In the genomic region with DNA sequence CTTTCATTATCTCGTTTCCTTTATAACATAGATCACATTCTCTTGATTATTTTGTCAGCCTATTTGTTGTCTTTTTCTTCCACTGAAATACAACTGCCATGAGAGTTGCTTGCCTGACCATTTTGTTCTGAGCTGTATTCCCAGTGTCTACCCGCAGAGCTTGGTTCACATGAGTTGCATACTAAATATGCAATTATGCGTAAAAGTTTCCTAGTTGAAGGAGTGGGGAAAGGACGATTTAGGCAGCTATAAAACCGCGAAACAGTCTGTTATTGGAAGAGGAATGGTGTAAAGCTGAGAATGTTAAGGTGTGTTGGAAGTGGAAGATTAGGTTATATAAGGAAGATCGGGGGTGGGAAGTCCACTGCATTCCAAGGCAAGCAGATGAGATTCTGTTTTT, we compare ENCODE assay signal across 22 cellular contexts.
"Had no signal": no experiment of that assay in that cellular context is flagged by ENCODE, and none has a peak within 500 bp of the region (broad histone marks: within the 10 kb centered on the region; RNA-seq: fewer than 3 reads in every experiment).

No MANE protein-coding gene starts in this region.

- H3K27ac Mint-ChIP-seq: activated CD4-positive, alpha-beta memory T cell treated with anti-CD3 and anti-CD28 coated beads, Interleukin-2, amount 10 ng/mL, durations not matched to agents 7 days and 5 days; activated CD8-positive, alpha-beta memory T cell treated with anti-CD3 and anti-CD28 coated beads, Interleukin-2, amount 10 ng/mL, durations not matched to agents 7 days and 5 days; nephron; stimulated activated naive CD8-positive, alpha-beta T cell treated with anti-CD3 and anti-CD28 coated beads, Interleukin-15, amount 100 ng/mL, for 72 hours had no signal

- ATAC-seq: activated CD8-positive, alpha-beta memory T cell treated with anti-CD3 and anti-CD28 coated beads, Interleukin-2, amount 10 ng/mL, durations not matched to agents 7 days and 5 days; effector memory CD8-positive, alpha-beta T cell; left lung; SK-N-SH treated with all-trans-retinoic acid at 6 μM for 48 hours; stimulated activated naive CD8-positive, alpha-beta T cell treated with anti-CD3 and anti-CD28 coated beads, Interleukin-15, amount 100 ng/mL, for 72 hours; T-cell had no signal

- H3K4me3 Mint-ChIP-seq: activated CD4-positive, alpha-beta memory T cell treated with anti-CD3 and anti-CD28 coated beads, Interleukin-2, amount 10 ng/mL, durations not matched to agents 7 days and 5 days; activated CD8-positive, alpha-beta memory T cell treated with anti-CD3 and anti-CD28 coated beads, Interleukin-2, amount 10 ng/mL, durations not matched to agents 7 days and 5 days; effector memory CD8-positive, alpha-beta T cell; nephron; T-cell had no signal

- H3K27ac ChIP-seq: adrenal gland, left lung, upper lobe of left lung had no signal

- DNase-seq: activated CD4-positive, alpha-beta memory T cell treated with anti-CD3 and anti-CD28 coated beads, Interleukin-2, amount 10 ng/mL, durations not matched to agents 7 days and 5 days; activated CD4-positive, alpha-beta T cell treated with anti-CD3 and anti-CD28 coated beads for 48 hours; activated CD4-positive, CD25-positive, alpha-beta regulatory T cell; activated CD8-positive, alpha-beta memory T cell treated with anti-CD3 and anti-CD28 coated beads, Interleukin-2, amount 10 ng/mL, durations not matched to agents 7 days and 5 days; activated effector memory CD4-positive, alpha-beta T cell treated with anti-CD3 and anti-CD28 coated beads, Interleukin-2, amount 50 U/mL, for 16 hours; activated naive CD4-positive, alpha-beta T cell treated with anti-CD3 and anti-CD28 coated beads, Interleukin-2, amount 50 U/mL, for 16 hours; activated T-cell treated with anti-CD3 and anti-CD28 coated beads, Interleukin-2, amount 50 U/mL, for 48 hours; adrenal gland; effector memory CD8-positive, alpha-beta T cell; foreskin fibroblast; islet precursor cell; left lung; mammary epithelial cell; SIG-M5; stimulated activated CD4-positive, alpha-beta T cell treated with anti-CD3 and anti-CD28 coated beads, Interleukin-12 subunit alpha, Interleukin-12 subunit beta, amount 100 ng/mL, for 4 hours; stimulated activated CD4-positive, alpha-beta T cell treated with anti-CD3 and anti-CD28 coated beads, Interleukin-1b, Interleukin-23, amount 100 ng/mL, for 48 hours; stimulated activated naive CD8-positive, alpha-beta T cell treated with anti-CD3 and anti-CD28 coated beads, Interleukin-15, amount 100 ng/mL, for 72 hours; T-cell; T-helper 9 cell; upper lobe of left lung had no signal

- H3K27me3 Mint-ChIP-seq: activated CD4-positive, alpha-beta memory T cell treated with anti-CD3 and anti-CD28 coated beads, Interleukin-2, amount 10 ng/mL, durations not matched to agents 7 days and 5 days; activated CD8-positive, alpha-beta memory T cell treated with anti-CD3 and anti-CD28 coated beads, Interleukin-2, amount 10 ng/mL, durations not matched to agents 7 days and 5 days; effector memory CD8-positive, alpha-beta T cell; stimulated activated naive CD8-positive, alpha-beta T cell treated with anti-CD3 and anti-CD28 coated beads, Interleukin-15, amount 100 ng/mL, for 72 hours; T-cell had no signal

- H3K4me3 ChIP-seq: adrenal gland, left lung, upper lobe of left lung had no signal

- H3K27me3 ChIP-seq: adrenal gland, left lung, upper lobe of left lung had no signal

- H3K36me3 ChIP-seq: adrenal gland, left lung, upper lobe of left lung had no signal

- H3K36me3 Mint-ChIP-seq: T-cell had no signal

- H3K9me3 ChIP-seq: adrenal gland, left lung, upper lobe of left lung had no signal

- H3K9me3 Mint-ChIP-seq: activated CD4-positive, alpha-beta memory T cell treated with anti-CD3 and anti-CD28 coated beads, Interleukin-2, amount 10 ng/mL, durations not matched to agents 7 days and 5 days; effector memory CD8-positive, alpha-beta T cell; nephron; stimulated activated naive CD8-positive, alpha-beta T cell treated with anti-CD3 and anti-CD28 coated beads, Interleukin-15, amount 100 ng/mL, for 72 hours; T-cell had no signal
